ENCODE assay signal across 22 cellular contexts in the genomic region with DNA sequence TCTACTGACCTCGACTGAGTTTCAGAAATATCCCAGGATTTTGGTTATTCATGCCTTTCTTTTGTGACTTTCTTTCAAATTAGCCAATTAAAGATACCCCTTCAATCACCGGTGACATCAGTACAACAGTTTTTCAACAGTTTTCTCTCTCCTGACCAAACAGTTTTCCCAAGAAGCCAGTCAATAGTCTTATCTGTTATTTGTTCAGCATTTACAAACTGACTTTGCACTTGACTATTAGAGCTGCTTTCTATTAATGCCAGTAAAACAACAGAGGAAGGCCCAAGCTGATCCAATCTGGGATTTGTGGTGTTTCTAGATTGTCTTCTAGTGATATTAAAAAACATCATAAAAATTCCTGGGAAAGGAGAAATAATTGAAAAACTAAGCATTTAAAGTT. TPM values are rescaled to one million over a fixed set of nuclear protein-coding genes. Genes with fewer than 3 reads are reported as not detected.
DNase-seq lines count a peak whose midpoint lies in the region; ATAC-seq and TF ChIP-seq lines count a peak whose summit lies in the region.
"Had no signal": no experiment of that assay in that cellular context is flagged by ENCODE, and none has a peak within 500 bp of the region (broad histone marks: within the 10 kb centered on the region; RNA-seq: fewer than 3 reads in every experiment).

No MANE protein-coding gene starts in this region.

- CTCF ChIA-PET in SK-N-SH (lab: Yijun Ruan, JAX) (interaction anchor here (1.5 to 8.9 kb wide), 5 partner anchors 11 to 596 kb away, joined by 3 to 199 read pairs (median 50); no protein-coding TSS in a partner anchor), HEK293 (lab: Yijun Ruan, JAX) (interaction anchor here (3.2 to 6.9 kb wide), 3 partner anchors 11 to 553 kb away, joined by 20 to 75 read pairs (median 24); no protein-coding TSS in a partner anchor)

- no peaks in the 10 kb centered on the region for H3K79me2 ChIP-seq in SK-N-SH (ENCODE audit: insufficient read depth)

- H3K9me3 Mint-ChIP-seq in chondrocyte (ENCODE audit: low read depth), result no peaks in the 10 kb centered on the region
- no peaks in the 10 kb centered on the region for H3K9me3 Mint-ChIP-seq in nephron progenitor cell
- H3K9me3 Mint-ChIP-seq: dendritic cell treated with granulocyte-macrophage colony-stimulating factor and Interleukin-4, amounts not matched to agents 40 ng/mL and 50 ng/mL, for 4 days; type B pancreatic cell had no signal

- H3K36me3 Mint-ChIP-seq in chondrocyte (ENCODE audit: low read depth) (peaks cover 31% of the 10 kb centered on the region), nephron progenitor cell (ENCODE audit: low read depth) (peaks cover 55% of the 10 kb centered on the region)

- H3K27me3 ChIP-seq in SK-N-SH (ENCODE audit: insufficient read depth), result no peaks in the 10 kb centered on the region
- H3K27me3 ChIP-seq: esophagus squamous epithelium, pancreas had no signal

- no peak for TF ChIP-seq RAD21 in SK-N-SH (IDR thresholded peaks at IDR 0.05; ENCODE audit: low read length)

- H3K4me1 ChIP-seq in SK-N-SH (ENCODE audit: control insufficient read depth in 1 of 2, insufficient read depth in 2 of 2, low read depth in 1 of 2, low read length in 1 of 2), result peaks cover 0 to 5% of the 10 kb centered on the region in 2 experiments; a peak in 3 of 4 replicates
- H3K4me1 ChIP-seq in HEK293 (ENCODE audit: control insufficient read depth, insufficient read depth, low read length), result peaks cover 8% of the 10 kb centered on the region

- 79% methylated on average over 2 of the region's 2 CpGs for WGBS in SK-N-SH (ENCODE audit: low lambda C conversion rate)

- H3K9me3 ChIP-seq in SK-N-SH (no peaks in the 10 kb centered on the region), HEK293 (ENCODE audit: control insufficient read depth, insufficient read depth, low read depth, low read length) (no peaks in the 10 kb centered on the region)
- H3K9me3 ChIP-seq: esophagus squamous epithelium, pancreas had no signal

- H3K27ac Mint-ChIP-seq in chondrocyte (ENCODE audit: unreplicated experiment) (peak overlapping the region; percentile 32), nephron progenitor cell (peak overlapping the region; percentile 83)
- H3K27ac Mint-ChIP-seq: dendritic cell treated with granulocyte-macrophage colony-stimulating factor and Interleukin-4, amounts not matched to agents 40 ng/mL and 50 ng/mL, for 4 days; type B pancreatic cell had no signal

- DNase-seq in SK-N-SH (no peak), chondrocyte (ENCODE audit: low spot score) (no peak), nephron progenitor cell (no peak), NCI-H2081 (lab: John Stamatoyannopoulos, UW) (no peak), NCI-H2196 treated with DMSO at 0.1 percent for 48 hours (lab: John Stamatoyannopoulos, UW; ENCODE audit: unreplicated experiment) (no peak), KG1 (lab: John Stamatoyannopoulos, UW) (no peak)
- DNase-seq: activated T-cell treated with anti-CD3 and anti-CD28 coated beads, Interleukin-2, amount 50 U/mL, for 48 hours; C1 segment of cervical spinal cord; DMS79; esophagus squamous epithelium; midbrain; NCI-H1436; NCI-H446; pancreas; SHP77; small intestine had no signal

- no peak overlapping the region for H3K4me3 Mint-ChIP-seq in chondrocyte (ENCODE audit: unreplicated experiment)
- no peak overlapping the region for H3K4me3 Mint-ChIP-seq in nephron progenitor cell
- H3K4me3 Mint-ChIP-seq: activated CD4-positive, alpha-beta T cell treated with anti-CD3 and anti-CD28 coated beads, Interleukin-2, amount 10 ng/mL, durations not matched to agents 24 days and 14 days; dendritic cell treated with granulocyte-macrophage colony-stimulating factor and Interleukin-4, amounts not matched to agents 40 ng/mL and 50 ng/mL, for 4 days; type B pancreatic cell had no signal

- H3K36me3 ChIP-seq in SK-N-SH (replicated peaks in 1 of 2; ENCODE audit: control insufficient read depth in 1 of 2, insufficient read depth in 2 of 2, low read length in 1 of 2) (peaks cover 54 to 78% of the 10 kb centered on the region in 2 experiments), HEK293 (ENCODE audit: control insufficient read depth in 2 of 2, insufficient read depth in 1 of 2, low read length in 2 of 2) (peaks cover 12 to 53% of the 10 kb centered on the region in 2 experiments; a peak in 2 of 3 replicates)

- TF ChIP-seq CTCF in SK-N-SH (IDR thresholded peaks at IDR 0.05) (no peak), HEK293 (tag by site-specific recombination; IDR thresholded peaks at IDR 0.05) (no peak), chondrocyte (IDR thresholded peaks at IDR 0.05) (no peak), nephron progenitor cell (IDR thresholded peaks at IDR 0.05) (no peak)

- H3K4me3 ChIP-seq in SK-N-SH (ENCODE audit: low read depth in 2 of 2, low read length in 1 of 2) (no peak overlapping the region), HEK293 (ENCODE audit: low read depth, low read length) (no peak overlapping the region)
- H3K4me3 ChIP-seq: esophagus squamous epithelium, pancreas had no signal

- no peaks in the 10 kb centered on the region for H3K9me2 ChIP-seq in SK-N-SH

- no peak for TF ChIP-seq EP300 in SK-N-SH (IDR thresholded peaks at IDR 0.05; ENCODE audit: borderline replicate concordance in 1 of 2, low read depth in 1 of 2, low read length in 1 of 2)

- H3K4me1 Mint-ChIP-seq in chondrocyte (ENCODE audit: low read depth), result peaks cover 18% of the 10 kb centered on the region
- peaks cover 7% of the 10 kb centered on the region for H3K4me1 Mint-ChIP-seq in nephron progenitor cell

- peaks cover 21% of the 10 kb centered on the region for H3F3A ChIP-seq in SK-N-SH (replicated peaks; ENCODE audit: insufficient read depth)

- H4K20me1 ChIP-seq in SK-N-SH (ENCODE audit: insufficient read depth), result peaks cover 2% of the 10 kb centered on the region; the same call in 1 of the 2 replicates

- H3K27me3 Mint-ChIP-seq in chondrocyte (ENCODE audit: low read depth), result no peaks in the 10 kb centered on the region
- no peaks in the 10 kb centered on the region for H3K27me3 Mint-ChIP-seq in nephron progenitor cell (ENCODE audit: low read depth, poor library complexity)
- H3K27me3 Mint-ChIP-seq: activated CD4-positive, alpha-beta T cell treated with anti-CD3 and anti-CD28 coated beads, Interleukin-2, amount 10 ng/mL, durations not matched to agents 24 days and 14 days; dendritic cell treated with granulocyte-macrophage colony-stimulating factor and Interleukin-4, amounts not matched to agents 40 ng/mL and 50 ng/mL, for 4 days; type B pancreatic cell had no signal

- no peak overlapping the region for H3K9ac ChIP-seq in SK-N-SH

- no peak overlapping the region for H2AFZ ChIP-seq in SK-N-SH (ENCODE audit: low read depth)

- no peak overlapping the region for H3K4me2 ChIP-seq in SK-N-SH

- H3K27ac ChIP-seq in SK-N-SH (ENCODE audit: low read depth in 2 of 2, low read length in 1 of 2), result peak overlapping the region; percentile 14 to 23; a peak in 3 of 4 replicates
- H3K27ac ChIP-seq in HEK293 (ENCODE audit: extremely low read depth, low read depth, low read length), result no peak overlapping the region
- H3K27ac ChIP-seq: 22Rv1, pancreas had no signal

- ATAC-seq in SK-N-SH treated with all-trans-retinoic acid at 6 μM for 48 hours, result no peak

- POLR2A ChIA-PET in SK-N-SH (lab: Yijun Ruan, JAX) (no interaction called here), HEK293 (lab: Yijun Ruan, JAX) (no interaction called here)

TF ChIP-seq in SK-N-SH treated with all-trans-retinoic acid at 6 μM for 48 hours, 23 proteins besides CTCF, POLR2A, EP300 and RAD21 (continues in another document):
- TF ChIP-seq ZNF70 (CRISPR knock-in tag; IDR thresholded peaks at IDR 0.05), result no peak
- no peak for TF ChIP-seq BACH2 (CRISPR knock-in tag; IDR thresholded peaks at IDR 0.05; ENCODE audit: borderline replicate concordance)
- TF ChIP-seq, protein P1, sequence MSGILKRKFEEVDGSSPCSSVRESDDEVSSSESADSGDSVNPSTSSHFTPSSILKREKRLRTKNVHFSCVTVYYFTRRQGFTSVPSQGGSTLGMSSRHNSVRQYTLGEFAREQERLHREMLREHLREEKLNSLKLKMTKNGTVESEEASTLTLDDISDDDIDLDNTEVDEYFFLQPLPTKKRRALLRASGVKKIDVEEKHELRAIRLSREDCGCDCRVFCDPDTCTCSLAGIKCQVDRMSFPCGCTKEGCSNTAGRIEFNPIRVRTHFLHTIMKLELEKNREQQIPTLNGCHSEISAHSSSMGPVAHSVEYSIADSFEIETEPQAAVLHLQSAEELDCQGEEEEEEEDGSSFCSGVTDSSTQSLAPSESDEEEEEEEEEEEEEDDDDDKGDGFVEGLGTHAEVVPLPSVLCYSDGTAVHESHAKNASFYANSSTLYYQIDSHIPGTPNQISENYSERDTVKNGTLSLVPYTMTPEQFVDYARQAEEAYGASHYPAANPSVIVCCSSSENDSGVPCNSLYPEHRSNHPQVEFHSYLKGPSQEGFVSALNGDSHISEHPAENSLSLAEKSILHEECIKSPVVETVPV (CRISPR knock-in tag; IDR thresholded peaks at IDR 0.05), result no peak
- TF ChIP-seq TCF4 (CRISPR knock-in tag; IDR thresholded peaks at IDR 0.05; ENCODE audit: borderline replicate concordance), result no peak
- no peak for TF ChIP-seq GLIS3 (CRISPR knock-in tag; IDR thresholded peaks at IDR 0.05)

TF ChIP-seq in HEK293, 187 proteins besides CTCF, POLR2A, EP300 and RAD21:
- TF ChIP-seq ZNF600 (tag by site-specific recombination; IDR thresholded peaks at IDR 0.05), result no peak
- TF ChIP-seq, protein P2, sequence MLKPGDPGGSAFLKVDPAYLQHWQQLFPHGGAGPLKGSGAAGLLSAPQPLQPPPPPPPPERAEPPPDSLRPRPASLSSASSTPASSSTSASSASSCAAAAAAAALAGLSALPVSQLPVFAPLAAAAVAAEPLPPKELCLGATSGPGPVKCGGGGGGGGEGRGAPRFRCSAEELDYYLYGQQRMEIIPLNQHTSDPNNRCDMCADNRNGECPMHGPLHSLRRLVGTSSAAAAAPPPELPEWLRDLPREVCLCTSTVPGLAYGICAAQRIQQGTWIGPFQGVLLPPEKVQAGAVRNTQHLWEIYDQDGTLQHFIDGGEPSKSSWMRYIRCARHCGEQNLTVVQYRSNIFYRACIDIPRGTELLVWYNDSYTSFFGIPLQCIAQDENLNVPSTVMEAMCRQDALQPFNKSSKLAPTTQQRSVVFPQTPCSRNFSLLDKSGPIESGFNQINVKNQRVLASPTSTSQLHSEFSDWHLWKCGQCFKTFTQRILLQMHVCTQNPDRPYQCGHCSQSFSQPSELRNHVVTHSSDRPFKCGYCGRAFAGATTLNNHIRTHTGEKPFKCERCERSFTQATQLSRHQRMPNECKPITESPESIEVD (tag by site-specific recombination; IDR thresholded peaks at IDR 0.05), result 0 out of 2 replicates have a peak, but pooled peaks have one; percentile 22
TF ChIP-seq in HEK293: peak in this region for 1.

RNA-seq across cellular contexts. Expression of a gene that starts 35.9 kb away (rescaled TPM):
- 8.9 and 13.2 TPM in 2 replicates for polyA plus RNA-seq in SK-N-SH (2012; rRNA removed)
- polyA plus RNA-seq in SK-N-SH (2012; cell fraction: cytosol; rRNA removed), result 15.2 and 16.8 TPM in 2 replicates
- polyA plus RNA-seq in SK-N-SH (2012; cell fraction: nucleus; rRNA removed), result 2.9 and 5.6 TPM in 2 replicates
- total RNA-seq in chondrocyte, result 32.0 to 45.2 TPM (median 44.1 TPM) in 3 replicates
